19 cellular contexts compared by ENCODE assay signal in genomic region chr19:296476-297225, GRCh38. TPM values are rescaled to one million over a fixed set of nuclear protein-coding genes. Genes with fewer than 3 reads are reported as not detected.
DNase-seq lines count a peak whose midpoint lies in the region; ATAC-seq and TF ChIP-seq lines count a peak whose summit lies in the region.
"Had no signal": no experiment of that assay in that cellular context is flagged by ENCODE, and none has a peak within 500 bp of the region (broad histone marks: within the 10 kb centered on the region; RNA-seq: fewer than 3 reads in every experiment).

No MANE protein-coding gene starts in this region.

- WGBS in right lobe of liver (ENCODE audit: insufficient coverage, low coverage, low lambda C conversion rate, missing lambda C conversion rate): 72% methylated on average over 20 of the region's 22 CpGs

- DNase-seq in MM.1S: peak; percentile 5
- no peak for DNase-seq in endothelial cell (ENCODE audit: low spot score)
- peak in 1 of 3 donors; percentile 46 for DNase-seq in right lobe of liver
- peak in 1 of 2 donors; percentile 42 for DNase-seq in gastrocnemius medialis
- DNase-seq in ureter (ENCODE audit: low spot score): no peak
- no peak for DNase-seq in stimulated activated CD4-positive, alpha-beta T cell treated with anti-CD3 and anti-CD28 coated beads, Interleukin-2, amount 100 ng/mL, for 24 hours
- DNase-seq in cortex of kidney (lab: John Stamatoyannopoulos, UW): no peak
- DNase-seq: ACHN; activated CD4-positive, alpha-beta T cell treated with anti-CD3 and anti-CD28 coated beads, Interleukin-2, amount 50 U/mL, for 1 hour; activated naive CD4-positive, alpha-beta T cell; activated T-cell treated with anti-CD3 and anti-CD28 coated beads for 4 hours; CD4-positive, CD25-positive, alpha-beta regulatory T cell; cerebellar nuclear complex; DMS53; NCI-H187 treated with DMSO at 0.1 percent for 48 hours; NK-92 treated with Interleukin-12 subunit alpha and Interleukin-12 subunit beta, amount 100 ng/mL, for 24 hours had no signal

- no peak overlapping the region for H3K4me3 ChIP-seq in MM.1S (ENCODE audit: low read length)
- H3K4me3 ChIP-seq in right lobe of liver: no peak overlapping the region
- H3K4me3 ChIP-seq in gastrocnemius medialis: no peak overlapping the region

- no peaks in the 10 kb centered on the region for H3K9me3 ChIP-seq in MM.1S (replicated peaks; ENCODE audit: insufficient read depth, low read length)
- H3K9me3 ChIP-seq in right lobe of liver: no peaks in the 10 kb centered on the region
- H3K9me3 ChIP-seq in gastrocnemius medialis: no peaks in the 10 kb centered on the region

- no peak overlapping the region for H2AFZ ChIP-seq in MM.1S (ENCODE audit: low read length)

- ATAC-seq in right lobe of liver (peak; percentile 69 to 84 (median 73)), gastrocnemius medialis (peak in 1 of 2 donors; percentile 24), HG03175 (IDR thresholded peaks at IDR 0.05; ENCODE audit: unreplicated experiment) (no peak)

- no peak overlapping the region for H3K27ac Mint-ChIP-seq in endothelial cell (ENCODE audit: unreplicated experiment)
- H3K27ac Mint-ChIP-seq: CD4-positive, CD25-positive, alpha-beta regulatory T cell; progenitor cell of endocrine pancreas had no signal

- no peak overlapping the region for H3K4me2 ChIP-seq in MM.1S (ENCODE audit: low read depth, low read length)

- peaks cover 7% of the 10 kb centered on the region for H3K27me3 Mint-ChIP-seq in endothelial cell (ENCODE audit: unreplicated experiment)

- in situ Hi-C loops in gastrocnemius medialis (cut with MboI; ENCODE audit: low sequenced_read_pairs in 4 of 4): no loop called here

- H3K36me3 ChIP-seq in MM.1S (replicated peaks; ENCODE audit: insufficient read depth, low read length): no peaks in the 10 kb centered on the region
- H3K36me3 ChIP-seq in right lobe of liver: no peaks in the 10 kb centered on the region
- no peaks in the 10 kb centered on the region for H3K36me3 ChIP-seq in gastrocnemius medialis

- no peaks in the 10 kb centered on the region for H3K9me3 Mint-ChIP-seq in endothelial cell (ENCODE audit: unreplicated experiment)

- no peak overlapping the region for H3K9ac ChIP-seq in MM.1S (ENCODE audit: low read length)

- H3K27me3 ChIP-seq in MM.1S (replicated peaks; ENCODE audit: insufficient read depth, low read length) (peaks cover 68% of the 10 kb centered on the region), right lobe of liver (peaks cover 7 to 16% of the 10 kb centered on the region in 2 donors), gastrocnemius medialis (peaks cover 32 to 40% (median 34%) of the 10 kb centered on the region in 3 donors)

- H3K9me2 ChIP-seq in MM.1S (replicated peaks; ENCODE audit: insufficient read depth, low read length): no peaks in the 10 kb centered on the region

- H3K36me3 Mint-ChIP-seq in endothelial cell (ENCODE audit: low read depth, unreplicated experiment): peaks cover 7% of the 10 kb centered on the region
- H3K36me3 Mint-ChIP-seq: CD4-positive, CD25-positive, alpha-beta regulatory T cell had no signal

- H3K27ac ChIP-seq in MM.1S (ENCODE audit: low read length) (no peak overlapping the region), right lobe of liver (no peak overlapping the region), gastrocnemius medialis (peak overlapping the region; percentile 29 to 68 (median 46))
- H3K27ac ChIP-seq: RWPE1 had no signal

- H3F3A ChIP-seq in MM.1S (ENCODE audit: insufficient read depth, low read length): no peaks in the 10 kb centered on the region

- no peaks in the 10 kb centered on the region for H3K79me2 ChIP-seq in MM.1S (ENCODE audit: low read length)

- no peak for TF ChIP-seq CTCF in MM.1S (IDR thresholded peaks at IDR 0.05; ENCODE audit: low read length)
- no peak for TF ChIP-seq CTCF in endothelial cell (IDR thresholded peaks at IDR 0.05; ENCODE audit: unreplicated experiment)
- no peak for TF ChIP-seq CTCF in right lobe of liver (IDR thresholded peaks at IDR 0.05)
- no peak for TF ChIP-seq CTCF in gastrocnemius medialis (IDR thresholded peaks at IDR 0.05 in 4 of 5, conservative IDR thresholded peaks at IDR 0.05 in 1 of 5)

- intact Hi-C loops in right lobe of liver (cut with DNase I): no loop called here
- intact Hi-C loops in gastrocnemius medialis (cut with DNase I; ENCODE audit: low total_unique reads): no loop called here

- H3K4me1 ChIP-seq in MM.1S (ENCODE audit: low read length): no peaks in the 10 kb centered on the region
- H3K4me1 ChIP-seq in right lobe of liver: no peaks in the 10 kb centered on the region
- H3K4me1 ChIP-seq in gastrocnemius medialis: peaks cover 0 to 8% of the 10 kb centered on the region in 2 donors

- TF ChIP-seq POLR2A in right lobe of liver (IDR thresholded peaks at IDR 0.05) (no peak), gastrocnemius medialis (IDR thresholded peaks at IDR 0.05) (no peak)

- H4K20me1 ChIP-seq in MM.1S (ENCODE audit: insufficient read depth, low read length): no peaks in the 10 kb centered on the region

- H3K4me3 Mint-ChIP-seq in endothelial cell (ENCODE audit: unreplicated experiment): peak overlapping the region; percentile 22

- no peaks in the 10 kb centered on the region for H3K4me1 Mint-ChIP-seq in endothelial cell (ENCODE audit: unreplicated experiment)

RNA-seq across cellular contexts. Expression of gene PLPP2, which starts 5.4 kb away (rescaled TPM):
- 26.2 TPM for total RNA-seq in endothelial cell (ENCODE audit: unreplicated experiment)
- total RNA-seq in right lobe of liver: 1 to 10 TPM in 5 of 6 experiments, under 1 TPM in 1; 0.83 to 2.7 (median 1.8) TPM
- 1 to 10 TPM in 1 of 4 donors, under 1 TPM in 2, not detected in 1; 0.64 to 1.2 (median 0.92) TPM for total RNA-seq in gastrocnemius medialis
- total RNA-seq in ureter: 64.5 TPM

RNA-seq across cellular contexts. Expression of gene MIER2, which starts 47.9 kb away (rescaled TPM):
- total RNA-seq in endothelial cell (ENCODE audit: unreplicated experiment) (44.1 TPM), right lobe of liver (1 to 10 TPM; 3.1 to 7.3 (median 4.5) TPM), gastrocnemius medialis (10 to 100 TPM; 10.6 to 21.0 (median 16.5) TPM), ureter (37.9 TPM)

Comparison
In these comparisons a context has a peak if more than half of its experiments do, and no peak if none do; other contexts are left out.
1. H3K27ac ChIP-seq: peak in gastrocnemius medialis (4 of 4); none in MM.1S (single experiment) and right lobe of liver (0 of 3).